ENCODE assay signal across 14 cellular contexts in the genomic region with DNA sequence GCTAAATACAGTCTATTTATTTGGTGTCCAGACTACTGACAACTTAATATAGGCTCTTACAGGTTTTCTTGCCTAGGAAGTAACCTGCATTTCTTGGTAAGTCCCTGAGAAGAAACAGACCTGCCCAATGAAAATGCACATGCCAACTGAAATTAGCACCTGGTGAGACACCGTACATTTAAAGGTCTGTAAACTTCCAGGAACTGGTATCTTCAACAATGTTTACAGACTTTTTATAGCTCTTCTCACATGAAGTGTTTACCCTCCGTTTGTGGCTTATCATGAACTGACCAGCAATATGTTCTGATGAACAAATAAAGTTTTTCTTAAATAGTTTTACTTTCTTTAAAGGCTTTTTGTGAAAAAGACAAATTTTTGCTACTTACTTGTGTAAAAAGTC.
DNase-seq lines count a peak whose midpoint lies in the region; ATAC-seq, FAIRE-seq and TF ChIP-seq lines count a peak whose summit lies in the region.
"Had no signal": no experiment of that assay in that cellular context is flagged by ENCODE, and none has a peak within 500 bp of the region (broad histone marks: within the 10 kb centered on the region; RNA-seq: fewer than 3 reads in every experiment).

No MANE protein-coding gene starts in this region.

- no peak overlapping the region for H3K9ac ChIP-seq in HepG2 (ENCODE audit: insufficient read depth, low read depth, low read length)

- BruUV-seq in PC-9 (replicated peaks; lab: Mats Ljungman, UMichigan), result no TSS peak
- no TSS peak for BruUV-seq in HepG2 (replicated peaks; lab: Mats Ljungman, UMichigan)

- H3K27ac ChIP-seq in cardiac muscle cell (peak overlapping the region; percentile 66), right atrium auricular region (no peak overlapping the region), PC-9 (0 out of 2 replicates have a peak overlapping the region, but pooled peaks have one; percentile 11), HepG2 (ENCODE audit: extremely low read length, insufficient read depth, low read length) (no peak overlapping the region), upper lobe of left lung (peak overlapping the region in 3 of 4 donors; percentile 22 to 27 (median 23))

- H3K36me3 ChIP-seq in cardiac muscle cell (peaks cover 13% of the 10 kb centered on the region), right atrium auricular region (peaks cover 35% of the 10 kb centered on the region), PC-9 (ENCODE audit: low read depth) (0 out of 2 replicates have a peak, but pooled peaks cover 8% of the 10 kb centered on the region), HepG2 (replicated peaks in 1 of 2; ENCODE audit: control insufficient read depth in 1 of 2, insufficient read depth in 2 of 2, low read length in 2 of 2) (peaks cover 3 to 8% of the 10 kb centered on the region in 2 experiments; a peak in 2 of 5 replicates), upper lobe of left lung (peaks cover 0 to 47% (median 7%) of the 10 kb centered on the region in 4 donors)

- H4K20me1 ChIP-seq in PC-9 (ENCODE audit: insufficient read depth) (no peaks in the 10 kb centered on the region), HepG2 (ENCODE audit: insufficient read depth, low read length) (no peaks in the 10 kb centered on the region)

- CTCF ChIA-PET in PC-9 (lab: Charles Lee), result interaction anchor here (0.6 kb wide), 1 partner anchor 15 kb away, joined by 3 read pairs; no protein-coding TSS in a partner anchor
- CTCF ChIA-PET in HepG2 (lab: Yijun Ruan, JAX; ENCODE audit: low intra/inter-chr PET ratio, low total read pairs), result no interaction called here

- ATAC-seq in HepG2 (no peak), upper lobe of left lung (ENCODE audit: low FRiP score in 2 of 2) (peak; percentile 54 to 84), GM21515 (IDR thresholded peaks at IDR 0.05; ENCODE audit: unreplicated experiment) (no peak), HG03432 (IDR thresholded peaks at IDR 0.05; ENCODE audit: unreplicated experiment) (no peak)

- in situ Hi-C loops in HepG2 (cut with HindIII; ENCODE audit: extremely low pct_ligation_motif_present, low pct_unique_long_range_greater_than_20kb), result no loop called here

- H3K79me2 ChIP-seq in PC-9 (ENCODE audit: low read depth), result no peaks in the 10 kb centered on the region
- no peaks in the 10 kb centered on the region for H3K79me2 ChIP-seq in HepG2 (ENCODE audit: insufficient read depth, low read length)

- H3K4me3 ChIP-seq in cardiac muscle cell (no peak overlapping the region), right atrium auricular region (no peak overlapping the region), PC-9 (no peak overlapping the region), HepG2 (replicated peaks in 1 of 3; ENCODE audit: insufficient read depth in 1 of 3, low read depth in 2 of 3, low read length in 3 of 3) (no peak overlapping the region), upper lobe of left lung (no peak overlapping the region)
- H3K4me3 ChIP-seq: esophagus squamous epithelium, lung had no signal

- DNase-seq in cardiac muscle cell (ENCODE audit: low read depth in 1 of 2, low spot score in 1 of 2), result no peak
- no peak for DNase-seq in right atrium auricular region (ENCODE audit: low spot score)
- no peak for DNase-seq in PC-9
- DNase-seq in HepG2 (ENCODE audit: low spot score), result no peak
- DNase-seq in upper lobe of left lung, result no peak
- DNase-seq in GM10266 (ENCODE audit: extremely low spot score), result no peak
- DNase-seq: DMS 273 treated with DMSO at 0.1 percent for 48 hours, esophagus squamous epithelium, Kasumi-1 had no signal

- H3K9me2 ChIP-seq in PC-9 (ENCODE audit: insufficient read depth), result no peaks in the 10 kb centered on the region

- TF ChIP-seq CTCF in cardiac muscle cell (IDR thresholded peaks at IDR 0.05; ENCODE audit: low read depth, low read length) (no peak), right atrium auricular region (IDR thresholded peaks at IDR 0.05) (no peak), PC-9 (conservative IDR thresholded peaks at IDR 0.05) (no peak), HepG2 (CRISPR knock-in tag; IDR thresholded peaks at IDR 0.05) (no peak), upper lobe of left lung (IDR thresholded peaks at IDR 0.05) (no peak), GM10266 (IDR thresholded peaks at IDR 0.05; ENCODE audit: control insufficient read depth, insufficient read depth, low read depth, missing control alignments) (no peak)

- H2AFZ ChIP-seq in PC-9 (no peak overlapping the region), HepG2 (ENCODE audit: low read length) (no peak overlapping the region)

- TF ChIP-seq RAD21 in HepG2 (CRISPR knock-in tag; IDR thresholded peaks at IDR 0.05), result no peak

- no peak for FAIRE-seq in HepG2 (lab: Jason Lieb, UNC)
- FAIRE-seq: TTC549, urothelium cell line had no signal

- no peaks in the 10 kb centered on the region for H3K9me3 ChIP-seq in cardiac muscle cell (ENCODE audit: low read depth)
- no peaks in the 10 kb centered on the region for H3K9me3 ChIP-seq in right atrium auricular region
- no peaks in the 10 kb centered on the region; the same call in 1 of the 2 replicates for H3K9me3 ChIP-seq in PC-9 (ENCODE audit: insufficient read depth, low read depth)
- no peaks in the 10 kb centered on the region for H3K9me3 ChIP-seq in HepG2 (ENCODE audit: low read length)
- H3K9me3 ChIP-seq in upper lobe of left lung, result no peaks in the 10 kb centered on the region
- H3K9me3 ChIP-seq: esophagus squamous epithelium had no signal

- H3K27me3 ChIP-seq in cardiac muscle cell, result no peaks in the 10 kb centered on the region
- H3K27me3 ChIP-seq in right atrium auricular region, result no peaks in the 10 kb centered on the region
- H3K27me3 ChIP-seq in PC-9 (ENCODE audit: insufficient read depth, low read depth), result no peaks in the 10 kb centered on the region
- no peaks in the 10 kb centered on the region for H3K27me3 ChIP-seq in HepG2 (ENCODE audit: control insufficient read depth in 1 of 2, insufficient read depth in 2 of 2, low read length in 2 of 2)
- H3K27me3 ChIP-seq in upper lobe of left lung, result no peaks in the 10 kb centered on the region
- H3K27me3 ChIP-seq: esophagus squamous epithelium had no signal

- H3K4me1 ChIP-seq in cardiac muscle cell (ENCODE audit: low read depth) (peaks cover 7% of the 10 kb centered on the region), right atrium auricular region (no peaks in the 10 kb centered on the region), PC-9 (replicated peaks; ENCODE audit: insufficient read depth) (no peaks in the 10 kb centered on the region; the same call in 1 of the 2 replicates), HepG2 (ENCODE audit: insufficient read depth, low read length) (0 out of 2 replicates have a peak, but pooled peaks cover 5% of the 10 kb centered on the region), upper lobe of left lung (peaks cover 0 to 12% (median 9%) of the 10 kb centered on the region in 4 donors)

- no peak for TF ChIP-seq POLR2A in HepG2 (IDR thresholded peaks at IDR 0.05; ENCODE audit: insufficient read depth in 1 of 2, low read depth in 2 of 2, low read length in 2 of 2)
- no peak for TF ChIP-seq POLR2A in upper lobe of left lung (IDR thresholded peaks at IDR 0.05)

- H3K4me2 ChIP-seq in PC-9, result no peak overlapping the region
- no peak overlapping the region for H3K4me2 ChIP-seq in HepG2 (ENCODE audit: low read depth, low read length)

- TF ChIP-seq EP300 in HepG2 (IDR thresholded peaks at IDR 0.05; ENCODE audit: low read depth in 2 of 2, low read length in 2 of 2), result no peak
- TF ChIP-seq EP300 in HepG2 (CRISPR knock-in tag; IDR thresholded peaks at IDR 0.05; ENCODE audit: borderline replicate concordance), result no peak
- TF ChIP-seq EP300 in upper lobe of left lung (IDR thresholded peaks at IDR 0.05), result peak in 1 of 4 donors; percentile 74

- H3F3A ChIP-seq in PC-9 (ENCODE audit: insufficient read depth, low read depth), result no peaks in the 10 kb centered on the region

- POLR2A ChIA-PET in PC-9 (lab: Charles Lee; ENCODE audit: unreplicated experiment) (no interaction called here), HepG2 (lab: Yijun Ruan, JAX) (no interaction called here)

- 82% methylated on average over 2 of the region's 2 CpGs for WGBS in HepG2 (ENCODE audit: low lambda C conversion rate)
- WGBS in upper lobe of left lung, 2 donors, result 66 to 72% methylated on average over 2 of the region's 2 CpGs

- intact Hi-C loops in PC-9 (cut with micrococcal nuclease; ENCODE audit: unreplicated experiment), result no loop called here
- intact Hi-C loops in HepG2 (cut with micrococcal nuclease; ENCODE audit: unreplicated experiment), result no loop called here

TF ChIP-seq in HepG2, 621 proteins besides CTCF, POLR2A, EP300 and RAD21:
- TF ChIP-seq ZNF660 (CRISPR knock-in tag; IDR thresholded peaks at IDR 0.05; ENCODE audit: borderline replicate concordance, low read depth) (no peak), SNAI1 (CRISPR knock-in tag; IDR thresholded peaks at IDR 0.05; ENCODE audit: borderline replicate concordance) (no peak), BCL6 (CRISPR knock-in tag; IDR thresholded peaks at IDR 0.05) (0 out of 2 replicates have a peak, but pooled peaks have one; percentile 26)
- TF ChIP-seq, protein P1, sequence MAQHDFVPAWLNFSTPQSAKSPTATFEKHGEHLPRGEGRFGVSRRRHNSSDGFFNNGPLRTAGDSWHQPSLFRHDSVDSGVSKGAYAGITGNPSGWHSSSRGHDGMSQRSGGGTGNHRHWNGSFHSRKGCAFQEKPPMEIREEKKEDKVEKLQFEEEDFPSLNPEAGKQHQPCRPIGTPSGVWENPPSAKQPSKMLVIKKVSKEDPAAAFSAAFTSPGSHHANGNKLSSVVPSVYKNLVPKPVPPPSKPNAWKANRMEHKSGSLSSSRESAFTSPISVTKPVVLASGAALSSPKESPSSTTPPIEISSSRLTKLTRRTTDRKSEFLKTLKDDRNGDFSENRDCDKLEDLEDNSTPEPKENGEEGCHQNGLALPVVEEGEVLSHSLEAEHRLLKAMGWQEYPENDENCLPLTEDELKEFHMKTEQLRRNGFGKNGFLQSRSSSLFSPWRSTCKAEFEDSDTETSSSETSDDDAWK (CRISPR knock-in tag; IDR thresholded peaks at IDR 0.05), result no peak

Comparison
In these comparisons a context has a peak if more than half of its experiments do, and no peak if none do; other contexts are left out.
1. H3K27ac ChIP-seq: peak in cardiac muscle cell (single experiment), PC-9 (single experiment) and upper lobe of left lung (3 of 4); none in right atrium auricular region (0 of 2) and HepG2 (single experiment).
2. ATAC-seq: peak in upper lobe of left lung (2 of 2); none in HepG2 (single experiment), GM21515 (single experiment) and HG03432 (single experiment).